26 cellular contexts compared by ENCODE assay signal in genomic region chr3:169342652-169343051, GRCh38.
DNase-seq lines count a peak whose midpoint lies in the region; ATAC-seq and TF ChIP-seq lines count a peak whose summit lies in the region.
"Had no signal": no experiment of that assay in that cellular context is flagged by ENCODE, and none has a peak within 500 bp of the region (broad histone marks: within the 10 kb centered on the region; RNA-seq: fewer than 3 reads in every experiment).

No MANE protein-coding gene starts in this region.

- no peak overlapping the region for H3K27ac ChIP-seq in A673 (ENCODE audit: low read depth, low read length, poor library complexity, severe bottlenecking)
- H3K27ac ChIP-seq in dorsolateral prefrontal cortex, result peak overlapping the region in 17 of 59 donors; percentile 2 to 62 (median 19)
- no peak overlapping the region for H3K27ac ChIP-seq in neuronal stem cell (replicated peaks; ENCODE audit: low read length)
- H3K27ac ChIP-seq: A549; BLaER1 treated with 17β-estradiol and CSF1 and Interleukin-3, amounts not matched to agents 10 nM and 100 nM; PC-9; transverse colon had no signal

- intact Hi-C loops in A673 (cut with micrococcal nuclease; ENCODE audit: unreplicated experiment) (no loop called here), dorsolateral prefrontal cortex (cut with DNase I) (no loop called here)

- no peak overlapping the region for H2BK5ac ChIP-seq in neuronal stem cell (ENCODE audit: low read length)

- H2AK5ac ChIP-seq in neuronal stem cell (ENCODE audit: low read depth, low read length), result no peak overlapping the region

- H3K27ac Mint-ChIP-seq in nephron progenitor cell (no peak overlapping the region), endothelial cell (ENCODE audit: unreplicated experiment) (no peak overlapping the region)
- H3K27ac Mint-ChIP-seq: activated naive CD4-positive, alpha-beta T cell treated with anti-CD3 and anti-CD28 coated beads, Interleukin-2, amount 50 U/mL, for 24 hours; activated T-cell treated with anti-CD3 and anti-CD28 coated beads, Interleukin-2, amount 50 U/mL, for 72 hours; stimulated activated naive CD8-positive, alpha-beta T cell treated with anti-CD3 and anti-CD28 coated beads, Interleukin-15, Interleukin-2, amounts not matched to agents 100 ng/mL and 50 ng/mL, for 24 hours; T-helper 1 cell treated with Interleukin-12 subunit alpha and Interleukin-12 subunit beta and Interleukin-4 antibody, amounts not matched to agents 30 μg/mL and 1 μg/mL, for 36 hours had no signal

- no peaks in the 10 kb centered on the region for H3K36me3 ChIP-seq in A673 (ENCODE audit: insufficient read depth, low read length, poor library complexity, severe bottlenecking)
- no peaks in the 10 kb centered on the region for H3K36me3 ChIP-seq in neuronal stem cell (replicated peaks in 1 of 2; ENCODE audit: control insufficient read depth in 2 of 2, insufficient read depth in 2 of 2, low read length in 2 of 2)
- H3K36me3 ChIP-seq: BLaER1 treated with 17β-estradiol and CSF1 and Interleukin-3, amounts not matched to agents 10 nM and 100 nM; transverse colon had no signal

- no peak overlapping the region for H4K91ac ChIP-seq in neuronal stem cell (ENCODE audit: low read depth, low read length, poor library complexity)

- H3K4me1 ChIP-seq in A673 (ENCODE audit: insufficient read depth, low read length, poor library complexity, severe bottlenecking) (no peaks in the 10 kb centered on the region), neuronal stem cell (ENCODE audit: control insufficient read depth in 2 of 2, insufficient read depth in 1 of 2, low read depth in 1 of 2, low read length in 2 of 2) (peaks cover 0 to 6% of the 10 kb centered on the region in 2 donors)
- H3K4me1 ChIP-seq: A549 had no signal

- H4K8ac ChIP-seq in neuronal stem cell (ENCODE audit: low read depth, low read length), result no peak overlapping the region

- POLR2A ChIA-PET in A673 (lab: Charles Lee; ENCODE audit: low non-redundant PET), result interaction anchor here (0.7 kb wide), 1 partner anchor 31 kb away, joined by 3 read pairs; no protein-coding TSS in a partner anchor

- H3K9me3 Mint-ChIP-seq in nephron progenitor cell, result no peaks in the 10 kb centered on the region
- H3K9me3 Mint-ChIP-seq in endothelial cell (ENCODE audit: unreplicated experiment), result no peaks in the 10 kb centered on the region
- H3K9me3 Mint-ChIP-seq: activated naive CD4-positive, alpha-beta T cell treated with anti-CD3 and anti-CD28 coated beads, Interleukin-2, amount 50 U/mL, for 24 hours; activated T-cell treated with anti-CD3 and anti-CD28 coated beads, Interleukin-2, amount 50 U/mL, for 72 hours; stimulated activated naive CD8-positive, alpha-beta T cell treated with anti-CD3 and anti-CD28 coated beads, Interleukin-15, Interleukin-2, amounts not matched to agents 100 ng/mL and 50 ng/mL, for 24 hours; T-helper 1 cell treated with Interleukin-12 subunit alpha and Interleukin-12 subunit beta and Interleukin-4 antibody, amounts not matched to agents 30 μg/mL and 1 μg/mL, for 36 hours had no signal

- no peak overlapping the region for H2AFZ ChIP-seq in neuronal stem cell (ENCODE audit: low read length)
- H2AFZ ChIP-seq: PC-9 had no signal

- TF ChIP-seq CTCF in A673 (conservative IDR thresholded peaks at IDR 0.05; ENCODE audit: low read depth, low read length) (no peak), dorsolateral prefrontal cortex (IDR thresholded peaks at IDR 0.05 in 54 of 56, conservative IDR thresholded peaks at IDR 0.05 in 2 of 56; ENCODE audit: low read depth in 1 of 56, partially characterized antibody in 56 of 56) (peak in 37 of 56 donors; percentile 8 to 61 (median 33)), nephron progenitor cell (IDR thresholded peaks at IDR 0.05) (peak; percentile 8), endothelial cell (IDR thresholded peaks at IDR 0.05; ENCODE audit: unreplicated experiment) (no peak)

- no peak overlapping the region for H2BK12ac ChIP-seq in neuronal stem cell (ENCODE audit: low read length)

- CTCF ChIA-PET in A673 (lab: Charles Lee), result no interaction called here

- no peaks in the 10 kb centered on the region for H3K36me3 Mint-ChIP-seq in nephron progenitor cell (ENCODE audit: low read depth)
- no peaks in the 10 kb centered on the region for H3K36me3 Mint-ChIP-seq in endothelial cell (ENCODE audit: low read depth, unreplicated experiment)
- H3K36me3 Mint-ChIP-seq: activated naive CD4-positive, alpha-beta T cell treated with anti-CD3 and anti-CD28 coated beads, Interleukin-2, amount 50 U/mL, for 24 hours had no signal

- no peak overlapping the region for H3K14ac ChIP-seq in neuronal stem cell (ENCODE audit: low read length)

- H3K79me1 ChIP-seq in neuronal stem cell (ENCODE audit: low read depth, low read length), result no peaks in the 10 kb centered on the region

- no peak overlapping the region for H3K4ac ChIP-seq in neuronal stem cell (ENCODE audit: low read length)

- H3K4me1 Mint-ChIP-seq in nephron progenitor cell (peaks cover 38% of the 10 kb centered on the region), endothelial cell (ENCODE audit: unreplicated experiment) (peaks cover 16% of the 10 kb centered on the region)
- H3K4me1 Mint-ChIP-seq: activated naive CD4-positive, alpha-beta T cell treated with anti-CD3 and anti-CD28 coated beads, Interleukin-2, amount 50 U/mL, for 24 hours had no signal

- H3K23ac ChIP-seq in neuronal stem cell (ENCODE audit: low read depth, low read length, poor library complexity), result no peak overlapping the region

- no peak overlapping the region for H3K9ac ChIP-seq in neuronal stem cell (ENCODE audit: low read depth, low read length, poor library complexity)
- H3K9ac ChIP-seq: BLaER1 treated with 17β-estradiol and CSF1 and Interleukin-3, amounts not matched to agents 10 nM and 100 nM had no signal

- DNase-seq in A673 (ENCODE audit: low spot score) (peak; percentile 13), M059J (ENCODE audit: low read depth) (peak; percentile 5), dorsolateral prefrontal cortex (peak in 4 of 10 donors; percentile 24 to 51 (median 46)), nephron progenitor cell (no peak), neuronal stem cell (ENCODE audit: low spot score) (no peak), endothelial cell (ENCODE audit: low spot score) (no peak)
- DNase-seq: activated CD4-positive, alpha-beta T cell treated with anti-CD3 and anti-CD28 coated beads for 4 hours; activated T-cell treated with anti-CD3 and anti-CD28 coated beads, Interleukin-2, amount 50 U/mL, for 72 hours; cerebellar nuclear complex; effector CD4-positive, alpha-beta T cell; foreskin melanocyte; Kasumi-1; kidney glomerular epithelial cell; NCI-H1048; NCI-H187; occipital lobe; PC-9; stimulated activated CD4-positive, alpha-beta T cell treated with anti-CD3 and anti-CD28 coated beads, Interleukin-12 subunit alpha, Interleukin-12 subunit beta, amount 100 ng/mL, for 4 hours; transverse colon had no signal

- H3K4me2 ChIP-seq in neuronal stem cell (ENCODE audit: insufficient read depth, low read length, poor library complexity, severe bottlenecking), result no peak overlapping the region
- H3K4me2 ChIP-seq: A549; BLaER1 treated with 17β-estradiol and CSF1 and Interleukin-3, amounts not matched to agents 10 nM and 100 nM; PC-9 had no signal

- no peak overlapping the region for H2BK15ac ChIP-seq in neuronal stem cell (ENCODE audit: low read length)

- H3K4me3 Mint-ChIP-seq in nephron progenitor cell (no peak overlapping the region), endothelial cell (ENCODE audit: unreplicated experiment) (no peak overlapping the region)
- H3K4me3 Mint-ChIP-seq: activated naive CD4-positive, alpha-beta T cell treated with anti-CD3 and anti-CD28 coated beads, Interleukin-2, amount 50 U/mL, for 24 hours; activated T-cell treated with anti-CD3 and anti-CD28 coated beads, Interleukin-2, amount 50 U/mL, for 72 hours; stimulated activated naive CD8-positive, alpha-beta T cell treated with anti-CD3 and anti-CD28 coated beads, Interleukin-15, Interleukin-2, amounts not matched to agents 100 ng/mL and 50 ng/mL, for 24 hours; T-helper 1 cell treated with Interleukin-12 subunit alpha and Interleukin-12 subunit beta and Interleukin-4 antibody, amounts not matched to agents 30 μg/mL and 1 μg/mL, for 36 hours had no signal

- WGBS in neuronal stem cell (ENCODE audit: extremely low coverage in 2 of 2, insufficient read length in 2 of 2, insufficient replicate concordance in 1 of 2), 2 donors, result no CpG with 5 or more reads among the region's 4 CpGs

- H3K27me3 ChIP-seq in A673 (replicated peaks; ENCODE audit: insufficient read depth, low read depth, low read length, poor library complexity) (peaks cover 72% of the 10 kb centered on the region), dorsolateral prefrontal cortex (peaks cover 0 to 7% (median 0%) of the 10 kb centered on the region in 45 donors), neuronal stem cell (ENCODE audit: control insufficient read depth in 3 of 3, insufficient read depth in 3 of 3, low read depth in 1 of 3, low read length in 3 of 3) (no peaks in the 10 kb centered on the region)
- H3K27me3 ChIP-seq: BLaER1 treated with 17β-estradiol and CSF1 and Interleukin-3, amounts not matched to agents 10 nM and 100 nM; transverse colon had no signal

- H3K27me3 Mint-ChIP-seq in nephron progenitor cell (ENCODE audit: low read depth, poor library complexity) (no peaks in the 10 kb centered on the region), endothelial cell (ENCODE audit: unreplicated experiment) (peaks cover under 1% of the 10 kb centered on the region)
- H3K27me3 Mint-ChIP-seq: activated naive CD4-positive, alpha-beta T cell treated with anti-CD3 and anti-CD28 coated beads, Interleukin-2, amount 50 U/mL, for 24 hours had no signal

- H3K4me3 ChIP-seq in A673 (ENCODE audit: low read depth, low read length, poor library complexity, severe bottlenecking) (no peak overlapping the region), dorsolateral prefrontal cortex (peak overlapping the region in 4 of 59 donors; percentile 1 to 12 (median 9)), neuronal stem cell (ENCODE audit: low read length in 2 of 2) (no peak overlapping the region)
- H3K4me3 ChIP-seq: A549; BLaER1 treated with 17β-estradiol and CSF1 and Interleukin-3, amounts not matched to agents 10 nM and 100 nM; PC-9; transverse colon had no signal

- BruUV-seq in A673 (replicated peaks; lab: Mats Ljungman, UMichigan), result no TSS peak

- no peak for ATAC-seq in GM18870 (IDR thresholded peaks at IDR 0.05; ENCODE audit: unreplicated experiment)
- no peak for ATAC-seq in GM18520 (IDR thresholded peaks at IDR 0.05; ENCODE audit: unreplicated experiment)
- ATAC-seq: A549; activated T-cell treated with anti-CD3 and anti-CD28 coated beads, Interleukin-2, amount 50 U/mL, for 72 hours had no signal

- no peaks in the 10 kb centered on the region for H3K9me3 ChIP-seq in A673 (ENCODE audit: low read depth, low read length, poor library complexity, severe bottlenecking)
- no peaks in the 10 kb centered on the region for H3K9me3 ChIP-seq in neuronal stem cell (replicated peaks in 1 of 2; ENCODE audit: control insufficient read depth in 2 of 2, insufficient read depth in 1 of 2, low read depth in 1 of 2, low read length in 2 of 2)
- H3K9me3 ChIP-seq: A549; BLaER1 treated with 17β-estradiol and CSF1 and Interleukin-3, amounts not matched to agents 10 nM and 100 nM; transverse colon had no signal

- no peak overlapping the region for H3K18ac ChIP-seq in neuronal stem cell (ENCODE audit: low read length)

- H2BK120ac ChIP-seq in neuronal stem cell (ENCODE audit: low read depth, low read length), result no peak overlapping the region

Comparison
In these comparisons a context has a peak if more than half of its experiments do, and no peak if none do; other contexts are left out.
1. DNase-seq: peak in A673 (single experiment) and M059J (single experiment); none in nephron progenitor cell (single experiment), neuronal stem cell (single experiment) and endothelial cell (single experiment).
2. CTCF ChIP-seq: peak in dorsolateral prefrontal cortex (37 of 56) and nephron progenitor cell (single experiment); none in A673 (single experiment) and endothelial cell (single experiment).